8 cellular contexts compared by ENCODE assay signal in the genomic region with DNA sequence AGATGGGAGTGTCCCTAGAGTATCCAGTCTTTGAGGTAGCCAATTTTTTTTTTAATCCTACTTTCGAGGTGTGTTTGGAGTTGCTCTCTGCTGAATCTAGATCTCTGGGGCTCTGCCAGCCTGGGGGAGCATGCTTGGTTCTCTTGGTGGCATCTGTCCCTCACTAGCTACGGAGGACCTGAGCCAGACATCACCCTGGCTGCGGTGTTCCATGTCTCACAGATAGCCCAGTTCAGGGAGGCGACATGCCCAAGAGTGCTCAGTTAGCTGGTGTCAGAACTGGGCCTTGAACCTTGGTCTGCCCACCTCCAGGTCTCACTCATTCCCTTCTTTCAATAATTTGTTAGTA. TPM values are rescaled to one million over a fixed set of nuclear protein-coding genes. Genes with fewer than 3 reads are reported as not detected.
DNase-seq lines count a peak whose midpoint lies in the region; ATAC-seq and TF ChIP-seq lines count a peak whose summit lies in the region.

No MANE protein-coding gene starts in this region.

- intact Hi-C loops in activated CD8-positive, alpha-beta T cell treated with anti-CD3 and anti-CD28 coated beads for 36 hours (cut with micrococcal nuclease): no loop called here

- H3K36me3 ChIP-seq in GM23338 (ENCODE audit: insufficient read depth) (no peaks in the 10 kb centered on the region), iPS DF 6.9 (ENCODE audit: control insufficient read depth, insufficient read depth, low read length) (0 out of 2 replicates have a peak, but pooled peaks cover under 1% of the 10 kb centered on the region), smooth muscle cell (ENCODE audit: low read depth) (no peaks in the 10 kb centered on the region)

- H3K27ac ChIP-seq in GM23338 (ENCODE audit: low read depth) (no peak overlapping the region), iPS DF 6.9 (ENCODE audit: low read length) (no peak overlapping the region), smooth muscle cell (ENCODE audit: low read depth) (no peak overlapping the region)

- peaks cover 52% of the 10 kb centered on the region for H3K4me1 Mint-ChIP-seq in GM23338
- peaks cover 17% of the 10 kb centered on the region for H3K4me1 Mint-ChIP-seq in activated CD8-positive, alpha-beta T cell treated with anti-CD3 and anti-CD28 coated beads for 36 hours (ENCODE audit: low read depth)

- POLR2A ChIA-PET in activated CD8-positive, alpha-beta T cell treated with anti-CD3 and anti-CD28 coated beads for 36 hours (lab: Charles Lee): interaction anchor here (0.6 to 0.8 kb wide), 2 partner anchors 9 to 46 kb away, joined by 3 read pairs; no protein-coding TSS in a partner anchor

- ATAC-seq in GM23338: no peak
- no peak for ATAC-seq in activated CD8-positive, alpha-beta T cell treated with anti-CD3 and anti-CD28 coated beads for 36 hours

- H3K79me2 ChIP-seq in GM23338 (replicated peaks; ENCODE audit: insufficient read depth) (peaks cover 11% of the 10 kb centered on the region), smooth muscle cell (ENCODE audit: low read depth) (no peaks in the 10 kb centered on the region)

- no peaks in the 10 kb centered on the region for H3K9me3 Mint-ChIP-seq in GM23338
- H3K9me3 Mint-ChIP-seq in activated CD8-positive, alpha-beta T cell treated with anti-CD3 and anti-CD28 coated beads for 36 hours: no peaks in the 10 kb centered on the region

- H3K9me2 ChIP-seq in GM23338 (ENCODE audit: insufficient read depth): no peaks in the 10 kb centered on the region

- no peak overlapping the region for H3K27ac Mint-ChIP-seq in GM23338
- H3K27ac Mint-ChIP-seq in activated CD8-positive, alpha-beta T cell treated with anti-CD3 and anti-CD28 coated beads for 36 hours: no peak overlapping the region

- H3F3A ChIP-seq in GM23338 (replicated peaks; ENCODE audit: low read depth) (peaks cover 35% of the 10 kb centered on the region), smooth muscle cell (ENCODE audit: low read depth) (peaks cover 9% of the 10 kb centered on the region)

- no peak for DNase-seq in GM23338 (ENCODE audit: low spot score)
- DNase-seq in activated CD8-positive, alpha-beta T cell treated with anti-CD3 and anti-CD28 coated beads for 36 hours: no peak
- DNase-seq in iPS DF 6.9 (ENCODE audit: low read depth, low spot score): no peak
- no peak for DNase-seq in smooth muscle cell (lab: John Stamatoyannopoulos, UW; ENCODE audit: unreplicated experiment)
- DNase-seq in HPDE6-E6E7 (ENCODE audit: extremely low spot score): no peak
- no peak for DNase-seq in DMS79 treated with DMSO at 0.1 percent for 48 hours (lab: John Stamatoyannopoulos, UW)
- no peak for DNase-seq in NCI-H2196 treated with DMSO at 0.1 percent for 48 hours (lab: John Stamatoyannopoulos, UW; ENCODE audit: unreplicated experiment)
- no peak for DNase-seq in activated CD8-positive, alpha-beta memory T cell treated with anti-CD3 and anti-CD28 coated beads, Interleukin-2, amount 50 U/mL, for 4 hours

- peak overlapping the region; percentile 77 for H3K4me3 Mint-ChIP-seq in GM23338
- H3K4me3 Mint-ChIP-seq in activated CD8-positive, alpha-beta T cell treated with anti-CD3 and anti-CD28 coated beads for 36 hours: peak overlapping the region; percentile 33

- no peaks in the 10 kb centered on the region for H3K27me3 ChIP-seq in GM23338 (ENCODE audit: insufficient read depth)
- H3K27me3 ChIP-seq in iPS DF 6.9 (ENCODE audit: control insufficient read depth, insufficient read depth, low read length): no peaks in the 10 kb centered on the region
- H3K27me3 ChIP-seq in smooth muscle cell (ENCODE audit: low read depth): no peaks in the 10 kb centered on the region

- H3K4me1 ChIP-seq in GM23338 (ENCODE audit: insufficient read depth): peaks cover 55% of the 10 kb centered on the region
- H3K4me1 ChIP-seq in iPS DF 6.9 (ENCODE audit: control insufficient read depth, insufficient read depth, low read length): peaks cover 5% of the 10 kb centered on the region; the same call in 1 of the 2 replicates
- peaks cover 10% of the 10 kb centered on the region for H3K4me1 ChIP-seq in smooth muscle cell (ENCODE audit: low read depth)

- H3K4me2 ChIP-seq in GM23338 (peak overlapping the region; percentile 90), smooth muscle cell (peak overlapping the region; percentile 92)

- peaks cover 27% of the 10 kb centered on the region for H3K27me3 Mint-ChIP-seq in GM23338 (ENCODE audit: insufficient read depth, low read depth, poor library complexity)
- H3K27me3 Mint-ChIP-seq in activated CD8-positive, alpha-beta T cell treated with anti-CD3 and anti-CD28 coated beads for 36 hours: peaks cover 32% of the 10 kb centered on the region

- H4K20me1 ChIP-seq in GM23338 (replicated peaks; ENCODE audit: insufficient read depth) (no peaks in the 10 kb centered on the region), smooth muscle cell (ENCODE audit: low read depth) (no peaks in the 10 kb centered on the region)

- CTCF ChIA-PET in activated CD8-positive, alpha-beta T cell treated with anti-CD3 and anti-CD28 coated beads for 36 hours (lab: Charles Lee): interaction anchor here (2.1 kb wide), 1 partner anchor 30 kb away, joined by 6 read pairs; no protein-coding TSS in a partner anchor

- TF ChIP-seq CTCF in GM23338 (conservative IDR thresholded peaks at IDR 0.05; ENCODE audit: low read depth in 2 of 2): no peak
- TF ChIP-seq CTCF in activated CD8-positive, alpha-beta T cell treated with anti-CD3 and anti-CD28 coated beads for 36 hours (IDR thresholded peaks at IDR 0.05): no peak
- no peak for TF ChIP-seq CTCF in smooth muscle cell (IDR thresholded peaks at IDR 0.05; ENCODE audit: borderline replicate concordance, insufficient read depth, poor library complexity, severe bottlenecking)

- H3K4me3 ChIP-seq in GM23338 (peak overlapping the region; percentile 76), iPS DF 6.9 (ENCODE audit: low read length) (peak overlapping the region; percentile 44; the same call in 1 of the 2 replicates), smooth muscle cell (peak overlapping the region; percentile 61)

- no CpG with 5 or more reads among the region's 4 CpGs for WGBS in iPS DF 6.9 (ENCODE audit: insufficient coverage, insufficient read length)
- 71% methylated on average over 4 of the region's 4 CpGs for WGBS in smooth muscle cell (ENCODE audit: low lambda C conversion rate)

- peak overlapping the region; percentile 35 for H3K9ac ChIP-seq in smooth muscle cell (ENCODE audit: low read depth)

- peak overlapping the region; percentile 94 for H2AFZ ChIP-seq in GM23338
- H2AFZ ChIP-seq in smooth muscle cell (ENCODE audit: low read depth): peak overlapping the region; percentile 89

- peaks cover 29% of the 10 kb centered on the region for H3K36me3 Mint-ChIP-seq in GM23338 (ENCODE audit: low read depth)
- H3K36me3 Mint-ChIP-seq in activated CD8-positive, alpha-beta T cell treated with anti-CD3 and anti-CD28 coated beads for 36 hours (ENCODE audit: low read depth): no peaks in the 10 kb centered on the region

- no peaks in the 10 kb centered on the region for H3K9me3 ChIP-seq in iPS DF 6.9 (ENCODE audit: control insufficient read depth, insufficient read depth, low read length)
- no peaks in the 10 kb centered on the region for H3K9me3 ChIP-seq in smooth muscle cell (replicated peaks; ENCODE audit: low read depth)

TF ChIP-seq in GM23338, 12 proteins besides CTCF, POLR2A, EP300 and RAD21 (continues in another document):
- TF ChIP-seq ZNF331 (CRISPR knock-in tag; IDR thresholded peaks at IDR 0.05; ENCODE audit: low read depth): no peak

RNA-seq across cellular contexts. Expression of a gene that starts 0.5 kb away (rescaled TPM):
- total RNA-seq in GM23338 (2014; rRNA removed; shearing (Covaris generic)): 19.3 and 22.6 TPM in 2 replicates
- polyA plus RNA-seq in GM23338 (2016; fragmentation: Nextera tagmentation; extraction: Ambion mirVana) (10.9 and 12.1 TPM in 2 replicates), smooth muscle cell (7.7 and 9.8 TPM in 2 replicates)
- under 1 TPM in 1 of 2 experiments, not detected in 1; 0.22 TPM for total RNA-seq in activated CD8-positive, alpha-beta T cell treated with anti-CD3 and anti-CD28 coated beads for 36 hours
- 11.7 and 13.7 TPM in 2 replicates for total RNA-seq in smooth muscle cell

RNA-seq across cellular contexts. Expression of a gene that starts 18.5 kb away (rescaled TPM):
- total RNA-seq in GM23338 (2014; rRNA removed; shearing (Covaris generic)): 287 and 325 TPM in 2 replicates
- polyA plus RNA-seq in GM23338 (2016; fragmentation: Nextera tagmentation; extraction: Ambion mirVana) (282 and 288 TPM in 2 replicates), smooth muscle cell (23.1 and 31.9 TPM in 2 replicates)
- 100 to 1,000 TPM; 318 to 319 TPM for total RNA-seq in activated CD8-positive, alpha-beta T cell treated with anti-CD3 and anti-CD28 coated beads for 36 hours
- 7.4 and 28.7 TPM in 2 replicates for total RNA-seq in smooth muscle cell

Comparison
In these comparisons a context has a peak if more than half of its experiments do, and no peak if none do; other contexts are left out.
1. RNA of a gene that starts 0.5 kb away (total RNA-seq): 19.3 to 22.6 TPM in GM23338 and 11.7 to 13.7 TPM in smooth muscle cell; 0.22 TPM in activated CD8-positive, alpha-beta T cell treated with anti-CD3 and anti-CD28 coated beads for 36 hours; every median in the first group is over 10 times any median in the second.
2. Peak in every context shown above with its lines, with median percentiles within 50 percentile points of each other: H3K4me3 ChIP-seq.